Comparison of ENCODE assay signal across 8 cellular contexts in genomic region chr7:16918288-16918895, GRCh38. TPM values are rescaled to one million over a fixed set of nuclear protein-coding genes. Genes with fewer than 3 reads are reported as not detected.
DNase-seq lines count a peak whose midpoint lies in the region; ATAC-seq and TF ChIP-seq lines count a peak whose summit lies in the region.
"Had no signal": no experiment of that assay in that cellular context is flagged by ENCODE, and none has a peak within 500 bp of the region (broad histone marks: within the 10 kb centered on the region; RNA-seq: fewer than 3 reads in every experiment).

No MANE protein-coding gene starts in this region.

- no peak for ATAC-seq in GM21529 (IDR thresholded peaks at IDR 0.05; ENCODE audit: unreplicated experiment)

- TF ChIP-seq POLR2A in sigmoid colon (IDR thresholded peaks at IDR 0.05), result no peak

- no peak overlapping the region for H3K4me3 ChIP-seq in sigmoid colon

- H3K4me1 ChIP-seq in sigmoid colon, result peaks cover 0 to 12% (median 10%) of the 10 kb centered on the region in 4 donors

- DNase-seq in Daoy (ENCODE audit: low read depth) (peak; percentile 20), KBM-7 (peak; percentile 65), SK-N-DZ (ENCODE audit: low spot score) (peak; percentile 44), fibroblast of peridontal ligament (ENCODE audit: extremely low read depth) (peak; percentile 78), sigmoid colon (no peak), HK-2 (ENCODE audit: unreplicated experiment) (no peak)

- H3K27ac ChIP-seq in sigmoid colon, result no peak overlapping the region

- intact Hi-C loops in sigmoid colon (cut with DNase I), result loop anchor here (10.0 kb wide), 3 partner anchors 56 to 314 kb away; partner anchors contain the start of gene AGR2

- TF ChIP-seq EP300 in sigmoid colon (IDR thresholded peaks at IDR 0.05), result no peak

- H3K9me3 ChIP-seq in sigmoid colon, result no peaks in the 10 kb centered on the region

- H3K27me3 ChIP-seq in sigmoid colon, result no peaks in the 10 kb centered on the region

- no peaks in the 10 kb centered on the region for H3K36me3 ChIP-seq in sigmoid colon

- TF ChIP-seq CTCF in sigmoid colon (IDR thresholded peaks at IDR 0.05), result peak; percentile 28 to 63 (median 51)

- in situ Hi-C loops in KBM-7 (cut with MboI; ENCODE audit: low pct_unique_long_range_greater_than_20kb, low sequenced_read_pairs), result no loop called here

- WGBS in sigmoid colon, 2 donors, result 49 to 52% methylated on average over 6 of the region's 6 CpGs

RNA-seq across cellular contexts. Expression of gene AGR3, which starts 36.6 kb away (rescaled TPM):
- total RNA-seq in Daoy (2014; rRNA removed; shearing (Covaris generic)), result not detected in 2 replicates
- not detected in 2 replicates for polyA plus RNA-seq in SK-N-DZ (2014; cell fraction: cytosol; rRNA removed)
- not detected in 2 replicates for polyA plus RNA-seq in SK-N-DZ (2014; cell fraction: nucleus; rRNA removed)
- 1 to 10 TPM in 1 of 4 donors, not detected in 3; 4.6 TPM for total RNA-seq in sigmoid colon
- 100 to 1,000 TPM; 168 to 216 (median 178) TPM for polyA plus RNA-seq in sigmoid colon
- total RNA-seq: skeletal muscle tissue had no signal

Comparison
In these comparisons a context has a peak if more than half of its experiments do, and no peak if none do; other contexts are left out.
1. DNase-seq: peak in Daoy (single experiment), KBM-7 (single experiment), SK-N-DZ (single experiment) and fibroblast of peridontal ligament (single experiment); none in sigmoid colon (single experiment) and HK-2 (single experiment).